27 cellular contexts compared by ENCODE assay signal in genomic region chr1:53254011-53254640, GRCh38. TPM values are rescaled to one million over a fixed set of nuclear protein-coding genes. Genes with fewer than 3 reads are reported as not detected.
A peak's percentile ranks its signal among the peaks of the same experiment; 100 is the strongest.
DNase-seq lines count a peak whose midpoint lies in the region; ATAC-seq and TF ChIP-seq lines count a peak whose summit lies in the region.
"Had no signal": no experiment of that assay in that cellular context is flagged by ENCODE, and none has a peak within 500 bp of the region (broad histone marks: within the 10 kb centered on the region; RNA-seq: fewer than 3 reads in every experiment).

No MANE protein-coding gene starts in this region.

- H3K27ac Mint-ChIP-seq in CD8-positive, alpha-beta memory T cell: peak overlapping the region in 5 of 8 donors; percentile 26 to 58 (median 49)
- H3K27ac Mint-ChIP-seq in HFFc6 (peak overlapping the region; percentile 97), nephron progenitor cell (peak overlapping the region; percentile 92)
- H3K27ac Mint-ChIP-seq: CD4-positive, alpha-beta T cell; mesothelial cell of epicardium; naive thymus-derived CD4-positive, alpha-beta T cell had no signal

- no peaks in the 10 kb centered on the region for H3K27me3 ChIP-seq in CD8-positive, alpha-beta memory T cell (ENCODE audit: insufficient read depth, low read length, poor library complexity, severe bottlenecking)
- H3K27me3 ChIP-seq: pancreas, right atrium auricular region, testis had no signal

- no peak overlapping the region for H3K4me3 ChIP-seq in CD8-positive, alpha-beta memory T cell (ENCODE audit: low read length)
- H3K4me3 ChIP-seq: left ventricle myocardium inferior, pancreas, right atrium auricular region, testis had no signal

- no peaks in the 10 kb centered on the region for H3K4me1 Mint-ChIP-seq in CD8-positive, alpha-beta memory T cell
- peaks cover 43% of the 10 kb centered on the region for H3K4me1 Mint-ChIP-seq in HFFc6 (ENCODE audit: low read depth)
- peaks cover 22% of the 10 kb centered on the region for H3K4me1 Mint-ChIP-seq in nephron progenitor cell
- H3K4me1 Mint-ChIP-seq: immature natural killer cell had no signal

- H3K9me3 ChIP-seq in CD8-positive, alpha-beta memory T cell (ENCODE audit: low read length): no peaks in the 10 kb centered on the region
- H3K9me3 ChIP-seq: left ventricle myocardium inferior, pancreas, right atrium auricular region, testis had no signal

- no peaks in the 10 kb centered on the region for H3K27me3 Mint-ChIP-seq in CD8-positive, alpha-beta memory T cell
- no peaks in the 10 kb centered on the region for H3K27me3 Mint-ChIP-seq in HFFc6 (ENCODE audit: insufficient read depth)
- no peaks in the 10 kb centered on the region for H3K27me3 Mint-ChIP-seq in nephron progenitor cell (ENCODE audit: low read depth, poor library complexity)
- H3K27me3 Mint-ChIP-seq: CD4-positive, alpha-beta T cell; naive thymus-derived CD4-positive, alpha-beta T cell had no signal

- POLR2A ChIA-PET in CD8-positive, alpha-beta memory T cell (lab: Charles Lee): no interaction called here

- no peaks in the 10 kb centered on the region for H3K36me3 ChIP-seq in CD8-positive, alpha-beta memory T cell (ENCODE audit: insufficient read depth, low read length)
- H3K36me3 ChIP-seq: left ventricle myocardium inferior, pancreas, right atrium auricular region had no signal

- H3K27ac ChIP-seq in CD8-positive, alpha-beta memory T cell (ENCODE audit: low read depth, low read length): no peak overlapping the region
- H3K27ac ChIP-seq: left ventricle myocardium inferior, pancreas, right atrium auricular region, testis had no signal

- H3K36me3 Mint-ChIP-seq in CD8-positive, alpha-beta memory T cell: peaks cover 0 to 56% (median 14%) of the 10 kb centered on the region in 3 donors
- H3K36me3 Mint-ChIP-seq in HFFc6 (ENCODE audit: low read depth): 0 out of 2 replicates have a peak, but pooled peaks cover 8% of the 10 kb centered on the region
- H3K36me3 Mint-ChIP-seq in nephron progenitor cell (ENCODE audit: low read depth): peaks cover 43% of the 10 kb centered on the region
- H3K36me3 Mint-ChIP-seq: mesothelial cell of epicardium had no signal

- TF ChIP-seq CTCF in HFFc6 (IDR thresholded peaks at IDR 0.05): no peak
- TF ChIP-seq CTCF in nephron progenitor cell (IDR thresholded peaks at IDR 0.05): no peak

- DNase-seq in CD8-positive, alpha-beta memory T cell: no peak
- DNase-seq in HFFc6: peak; percentile 71
- DNase-seq in fibroblast of gingiva (ENCODE audit: low read depth): peak; percentile 24
- DNase-seq in nephron progenitor cell: no peak
- no peak for DNase-seq in activated CD8-positive, alpha-beta memory T cell treated with anti-CD3 and anti-CD28 coated beads for 24 hours
- no peak for DNase-seq in foreskin melanocyte
- DNase-seq: activated naive CD4-positive, alpha-beta T cell; activated T-cell treated with anti-CD3 and anti-CD28 coated beads, Interleukin-2, amount 50 U/mL, for 48 hours; amniotic stem cell; caudate nucleus; CD4-positive, alpha-beta T cell; hippocampal formation; immature natural killer cell; left ventricle myocardium inferior; naive thymus-derived CD4-positive, alpha-beta T cell; NCI-H1694 treated with DMSO at 0.1 percent for 48 hours; NCI-H2171 treated with DMSO at 0.1 percent for 48 hours; NCI-H526; pancreas; SIG-M5; stimulated activated CD4-positive, alpha-beta T cell treated with anti-CD3 and anti-CD28 coated beads, Interleukin-4, amount 100 ng/mL, for 4 hours; stimulated activated naive CD4-positive, alpha-beta T cell treated with Interleukin-2 at 50 U/mL for 16 hours; testis had no signal

- H3K4me1 ChIP-seq in CD8-positive, alpha-beta memory T cell (ENCODE audit: insufficient read depth, low read length): no peaks in the 10 kb centered on the region

- CTCF ChIA-PET in CD8-positive, alpha-beta memory T cell (lab: Charles Lee): no interaction called here

- H3K4me3 Mint-ChIP-seq in CD8-positive, alpha-beta memory T cell: no peak overlapping the region
- peak overlapping the region; percentile 33 for H3K4me3 Mint-ChIP-seq in HFFc6
- H3K4me3 Mint-ChIP-seq in nephron progenitor cell: no peak overlapping the region
- H3K4me3 Mint-ChIP-seq: CD4-positive, alpha-beta T cell; immature natural killer cell; mesothelial cell of epicardium; naive thymus-derived CD4-positive, alpha-beta T cell had no signal

- ATAC-seq in HG03196 (IDR thresholded peaks at IDR 0.05; ENCODE audit: unreplicated experiment): no peak
- ATAC-seq: naive thymus-derived CD4-positive, alpha-beta T cell; Panc1; pancreas had no signal

- H3K9me3 Mint-ChIP-seq in CD8-positive, alpha-beta memory T cell: no peaks in the 10 kb centered on the region
- H3K9me3 Mint-ChIP-seq in HFFc6: no peaks in the 10 kb centered on the region
- H3K9me3 Mint-ChIP-seq in nephron progenitor cell: no peaks in the 10 kb centered on the region
- H3K9me3 Mint-ChIP-seq: CD4-positive, alpha-beta T cell; immature natural killer cell; mesothelial cell of epicardium had no signal

RNA-seq across cellular contexts. Expression of gene MAGOH, which starts 15.8 kb away (rescaled TPM):
- 100 to 1,000 TPM; 127 to 129 TPM for total RNA-seq in CD8-positive, alpha-beta memory T cell
- 121 TPM for polyA plus RNA-seq in CD8-positive, alpha-beta memory T cell
- total RNA-seq in HFFc6 (2021; fragmentation: NEBNext Ultra II Directional; extraction: Animal tissue kit (Norgen Biotek cat#: 25700)): 10 to 100 TPM; 34.9 to 54.2 (median 47.1) TPM

RNA-seq across cellular contexts. Expression of gene CZIB, which starts 33.7 kb away (rescaled TPM):
- 10 to 100 TPM; 58.0 to 58.4 TPM for total RNA-seq in CD8-positive, alpha-beta memory T cell
- polyA plus RNA-seq in CD8-positive, alpha-beta memory T cell: 60.4 TPM
- total RNA-seq in HFFc6 (2021; fragmentation: NEBNext Ultra II Directional; extraction: Animal tissue kit (Norgen Biotek cat#: 25700)): 10 to 100 TPM; 44.6 to 54.9 (median 49.6) TPM

RNA-seq across cellular contexts. Expression of gene CPT2, which starts 57.5 kb away (rescaled TPM):
- total RNA-seq in CD8-positive, alpha-beta memory T cell: 10 to 100 TPM; 20.5 to 21.4 TPM
- 19.4 TPM for polyA plus RNA-seq in CD8-positive, alpha-beta memory T cell
- total RNA-seq in HFFc6 (2021; fragmentation: NEBNext Ultra II Directional; extraction: Animal tissue kit (Norgen Biotek cat#: 25700)): 10 to 100 TPM; 12.0 to 14.4 (median 12.7) TPM

Comparison
In these comparisons a context has a peak if more than half of its experiments do, and no peak if none do; other contexts are left out.
1. DNase-seq: peak in HFFc6 (single experiment) and fibroblast of gingiva (single experiment); none in CD8-positive, alpha-beta memory T cell (0 of 5), nephron progenitor cell (single experiment), activated CD8-positive, alpha-beta memory T cell treated with anti-CD3 and anti-CD28 coated beads for 24 hours (single experiment) and foreskin melanocyte (single experiment).
2. Peak in every context shown above with its lines, with median percentiles within 50 percentile points of each other: H3K27ac Mint-ChIP-seq.